ENCODE assay signal across 22 cellular contexts in genomic region chr10:131683281-131683861, GRCh38.
DNase-seq lines count a peak whose midpoint lies in the region; ATAC-seq, FAIRE-seq and TF ChIP-seq lines count a peak whose summit lies in the region.
"Had no signal": no experiment of that assay in that cellular context is flagged by ENCODE, and none has a peak within 500 bp of the region (broad histone marks: within the 10 kb centered on the region; RNA-seq: fewer than 3 reads in every experiment).

No MANE protein-coding gene starts in this region.

- H4K8ac ChIP-seq in H1 (ENCODE audit: extremely low read depth, insufficient read depth, low read length), result peak overlapping the region; percentile 26; the same call in 1 of the 2 replicates

- H2BK5ac ChIP-seq in H1 (ENCODE audit: low read depth, low read length), result no peak overlapping the region

- in situ Hi-C loops in HepG2 (cut with HindIII; ENCODE audit: extremely low pct_ligation_motif_present, low pct_unique_long_range_greater_than_20kb), result no loop called here

- H3K79me1 ChIP-seq in H1 (ENCODE audit: low read depth, low read length), result peaks cover 3% of the 10 kb centered on the region; the same call in 1 of the 2 replicates

- H3K4ac ChIP-seq in H1 (replicated peaks; ENCODE audit: insufficient read length, low read depth, low read length), result no peak overlapping the region

- H4K20me1 ChIP-seq in H1 (replicated peaks in 1 of 2; ENCODE audit: control insufficient read depth in 1 of 2, insufficient read depth in 2 of 2, low read length in 2 of 2) (peaks cover 0 to 4% of the 10 kb centered on the region in 2 experiments), HepG2 (ENCODE audit: insufficient read depth, low read length) (0 out of 2 replicates have a peak, but pooled peaks cover 2% of the 10 kb centered on the region), osteoblast (ENCODE audit: insufficient read depth, low read length) (no peaks in the 10 kb centered on the region)
- H4K20me1 ChIP-seq: BLaER1 treated with 17β-estradiol and CSF1 and Interleukin-3, amounts not matched to agents 10 nM and 100 nM had no signal

- no peaks in the 10 kb centered on the region for H3K9me3 ChIP-seq in H1 (ENCODE audit: insufficient read depth in 2 of 2, low read depth in 1 of 2, low read length in 1 of 2)
- no peaks in the 10 kb centered on the region for H3K9me3 ChIP-seq in HepG2 (ENCODE audit: low read length)
- H3K9me3 ChIP-seq in osteoblast (ENCODE audit: low read depth, low read length), result no peaks in the 10 kb centered on the region
- no peaks in the 10 kb centered on the region for H3K9me3 ChIP-seq in upper lobe of right lung
- H3K9me3 ChIP-seq in BE2C, result no peaks in the 10 kb centered on the region; the same call in 1 of the 2 replicates
- H3K9me3 ChIP-seq in esophagus muscularis mucosa, result peaks cover 0 to 3% (median 0%) of the 10 kb centered on the region in 4 donors
- H3K9me3 ChIP-seq: BLaER1 treated with 17β-estradiol and CSF1 and Interleukin-3, amounts not matched to agents 10 nM and 100 nM had no signal

- TF ChIP-seq RAD21 in H1 (IDR thresholded peaks at IDR 0.05 in 1 of 2, conservative IDR thresholded peaks at IDR 0.05 in 1 of 2; ENCODE audit: low read depth in 2 of 2, low read length in 2 of 2) (no peak), HepG2 (CRISPR knock-in tag; IDR thresholded peaks at IDR 0.05) (no peak)

- no peak overlapping the region for H3K56ac ChIP-seq in H1 (replicated peaks; ENCODE audit: insufficient read length, low read depth, low read length)

- H3K23ac ChIP-seq in H1 (ENCODE audit: insufficient read length), result no peak overlapping the region

- no peak overlapping the region for H4K91ac ChIP-seq in H1 (replicated peaks; ENCODE audit: insufficient read length, low read length)

- BruUV-seq in HepG2 (replicated peaks; lab: Mats Ljungman, UMichigan), result no TSS peak

- TF ChIP-seq POLR2A in H1 (IDR thresholded peaks at IDR 0.05; ENCODE audit: control extremely low read depth in 1 of 2, low read depth in 2 of 2, low read length in 2 of 2) (no peak), HepG2 (IDR thresholded peaks at IDR 0.05; ENCODE audit: insufficient read depth in 1 of 2, low read depth in 2 of 2, low read length in 2 of 2) (no peak), esophagus muscularis mucosa (IDR thresholded peaks at IDR 0.05; ENCODE audit: low read depth) (no peak)

- no peak overlapping the region for H4K5ac ChIP-seq in H1 (ENCODE audit: insufficient read length, low read depth, low read length)

- H2BK120ac ChIP-seq in H1 (replicated peaks; ENCODE audit: low read depth, low read length), result no peak overlapping the region

- H3K23me2 ChIP-seq in H1 (ENCODE audit: low read depth, low read length), result peaks cover 8% of the 10 kb centered on the region; the same call in 1 of the 2 replicates

- H2BK15ac ChIP-seq in H1 (ENCODE audit: low read length), result 0 out of 2 replicates have a peak overlapping the region, but pooled peaks have one; percentile 61

- H2AFZ ChIP-seq in H1 (ENCODE audit: low read length) (no peak overlapping the region), HepG2 (ENCODE audit: low read length) (no peak overlapping the region), osteoblast (ENCODE audit: low read length) (no peak overlapping the region)
- H2AFZ ChIP-seq: GM23248 had no signal

- no peak for TF ChIP-seq EP300 in H1 (IDR thresholded peaks at IDR 0.05; ENCODE audit: borderline replicate concordance in 1 of 2, low read depth in 2 of 2, low read length in 2 of 2)
- TF ChIP-seq EP300 in HepG2 (IDR thresholded peaks at IDR 0.05; ENCODE audit: low read depth in 2 of 2, low read length in 2 of 2), result no peak
- TF ChIP-seq EP300 in HepG2 (CRISPR knock-in tag; IDR thresholded peaks at IDR 0.05; ENCODE audit: borderline replicate concordance), result no peak
- TF ChIP-seq EP300 in esophagus muscularis mucosa (IDR thresholded peaks at IDR 0.05), result no peak

- H3K4me3 ChIP-seq in H1 (ENCODE audit: extremely low read depth in 1 of 4, insufficient read depth in 2 of 4, low read depth in 3 of 4, low read length in 4 of 4) (no peak overlapping the region), HepG2 (replicated peaks in 1 of 3; ENCODE audit: insufficient read depth in 1 of 3, low read depth in 2 of 3, low read length in 3 of 3) (no peak overlapping the region), osteoblast (ENCODE audit: insufficient read depth, low read length) (no peak overlapping the region), upper lobe of right lung (no peak overlapping the region), BE2C (ENCODE audit: low read depth, low read length) (no peak overlapping the region), esophagus muscularis mucosa (no peak overlapping the region)
- H3K4me3 ChIP-seq: BLaER1 treated with 17β-estradiol and CSF1 and Interleukin-3, amounts not matched to agents 10 nM and 100 nM; GM12878; GM23248 had no signal

- ATAC-seq in HepG2 (peak; percentile 37; the same call in 2 of the 3 replicates), upper lobe of right lung (no peak)
- ATAC-seq: CD8-positive, alpha-beta T cell; GM12878; HCT116 had no signal

- FAIRE-seq in H1 (lab: Jason Lieb, UNC) (no peak), HepG2 (lab: Jason Lieb, UNC) (no peak)
- FAIRE-seq: GM12878, GM19239 had no signal

- TF ChIP-seq CTCF in H1 (IDR thresholded peaks at IDR 0.05; ENCODE audit: control extremely low read depth in 1 of 3, insufficient read depth in 1 of 3, low read depth in 1 of 3, low read length in 3 of 3) (no peak), HepG2 (CRISPR knock-in tag; IDR thresholded peaks at IDR 0.05) (no peak), osteoblast (IDR thresholded peaks at IDR 0.05; ENCODE audit: extremely low read depth, low read depth, low read length) (no peak), upper lobe of right lung (IDR thresholded peaks at IDR 0.05) (no peak), BE2C (IDR thresholded peaks at IDR 0.05; ENCODE audit: low read depth, low read length) (no peak), esophagus muscularis mucosa (IDR thresholded peaks at IDR 0.05) (no peak)

- H3K9ac ChIP-seq in H1 (replicated peaks in 1 of 4; ENCODE audit: extremely low read depth in 1 of 4, low read depth in 3 of 4, low read length in 3 of 4) (no peak overlapping the region), HepG2 (ENCODE audit: insufficient read depth, low read depth, low read length) (no peak overlapping the region)
- H3K9ac ChIP-seq: BLaER1 treated with 17β-estradiol and CSF1 and Interleukin-3, amounts not matched to agents 10 nM and 100 nM; GM23248 had no signal

- 0 out of 2 replicates have a peak overlapping the region, but pooled peaks have one; percentile 50 for H2BK12ac ChIP-seq in H1 (ENCODE audit: low read depth, low read length)

- POLR2A ChIA-PET in H1 (lab: Charles Lee; ENCODE audit: partially characterized antibody) (no interaction called here), HepG2 (lab: Yijun Ruan, JAX) (no interaction called here)

- intact Hi-C loops in HepG2 (cut with micrococcal nuclease; ENCODE audit: unreplicated experiment) (no loop called here), upper lobe of right lung (cut with DNase I) (no loop called here), esophagus muscularis mucosa (cut with DNase I) (no loop called here)

- no peak overlapping the region for H2AK5ac ChIP-seq in H1 (ENCODE audit: low read depth, low read length)

- no peaks in the 10 kb centered on the region; a peak in 1 of 7 replicates for H3K27me3 ChIP-seq in H1 (replicated peaks in 1 of 4; ENCODE audit: control insufficient read depth in 3 of 4, extremely low read depth in 1 of 4, insufficient read depth in 3 of 4, low read length in 3 of 4)
- H3K27me3 ChIP-seq in HepG2 (ENCODE audit: control insufficient read depth in 1 of 2, insufficient read depth in 2 of 2, low read length in 2 of 2), result peaks cover 0 to 7% of the 10 kb centered on the region in 2 experiments; a peak in 1 of 5 replicates
- no peaks in the 10 kb centered on the region for H3K27me3 ChIP-seq in osteoblast (ENCODE audit: insufficient read depth, low read length)
- no peaks in the 10 kb centered on the region for H3K27me3 ChIP-seq in upper lobe of right lung
- H3K27me3 ChIP-seq in BE2C, result no peaks in the 10 kb centered on the region
- H3K27me3 ChIP-seq in esophagus muscularis mucosa, result peaks cover 0 to 35% (median 0%) of the 10 kb centered on the region in 4 donors
- H3K27me3 ChIP-seq: BLaER1 treated with 17β-estradiol and CSF1 and Interleukin-3, amounts not matched to agents 10 nM and 100 nM had no signal

- H3K36me3 ChIP-seq in H1 (ENCODE audit: control insufficient read depth in 2 of 4, insufficient read depth in 4 of 4, low read length in 3 of 4) (no peaks in the 10 kb centered on the region; a peak in 1 of 8 replicates), HepG2 (replicated peaks in 1 of 2; ENCODE audit: control insufficient read depth in 1 of 2, insufficient read depth in 2 of 2, low read length in 2 of 2) (no peaks in the 10 kb centered on the region), osteoblast (ENCODE audit: insufficient read depth, low read length) (no peaks in the 10 kb centered on the region), upper lobe of right lung (no peaks in the 10 kb centered on the region), BE2C (no peaks in the 10 kb centered on the region), esophagus muscularis mucosa (no peaks in the 10 kb centered on the region)
- H3K36me3 ChIP-seq: BLaER1 treated with 17β-estradiol and CSF1 and Interleukin-3, amounts not matched to agents 10 nM and 100 nM had no signal

- no peak for DNase-seq in H1 (ENCODE audit: low read depth in 1 of 2, low spot score in 2 of 2)
- DNase-seq in HepG2 (ENCODE audit: low spot score), result no peak
- DNase-seq in osteoblast (ENCODE audit: insufficient read length, low spot score, missing footprints), result peak; percentile 53
- DNase-seq in upper lobe of right lung, result peak; percentile 48
- DNase-seq in activated CD4-positive, alpha-beta T cell treated with anti-CD3 and anti-CD28 coated beads for 4 hours, result no peak
- DNase-seq in BE2C, result no peak
- no peak for DNase-seq in esophagus muscularis mucosa (ENCODE audit: extremely low spot score)
- DNase-seq in activated T-cell treated with anti-CD3 and anti-CD28 coated beads, Interleukin-2, amount 50 U/mL, for 1 hour, result no peak
- DNase-seq: 8988T; Calu3; CD8-positive, alpha-beta T cell; DMS 273 treated with DMSO at 0.1 percent for 48 hours; DMS53; DND-41; EL; GM23248; H7; HFFc6 had no signal

- 89% methylated on average over 19 of the region's 21 CpGs; no CpG with 5 or more reads in 1 of the 2 experiments for WGBS in H1 (ENCODE audit: extremely low coverage in 1 of 2, insufficient coverage in 1 of 2, insufficient read length in 1 of 2, insufficient replicate concordance in 2 of 2, low coverage in 1 of 2, low lambda C conversion rate in 2 of 2, missing lambda C conversion rate in 1 of 2), 2 experiments
- WGBS in HepG2 (ENCODE audit: low lambda C conversion rate), result 38% methylated on average over 16 of the region's 21 CpGs
- 86% methylated on average over 10 of the region's 21 CpGs for WGBS in esophagus muscularis mucosa

- H3K18ac ChIP-seq in H1 (ENCODE audit: extremely low read depth, low read length), result no peak overlapping the region

- H2BK20ac ChIP-seq in H1 (ENCODE audit: low read length), result no peak overlapping the region

- H3K27ac ChIP-seq in H1 (ENCODE audit: low read depth, low read length) (no peak overlapping the region), HepG2 (ENCODE audit: extremely low read length, insufficient read depth, low read length) (no peak overlapping the region), osteoblast (ENCODE audit: low read depth, low read length) (no peak overlapping the region), upper lobe of right lung (no peak overlapping the region), esophagus muscularis mucosa (replicated peaks in 1 of 4) (no peak overlapping the region)
- H3K27ac ChIP-seq: BLaER1 treated with 17β-estradiol and CSF1 and Interleukin-3, amounts not matched to agents 10 nM and 100 nM; GM23248 had no signal

- no peaks in the 10 kb centered on the region for H3K79me2 ChIP-seq in H1 (ENCODE audit: control insufficient read depth in 1 of 2, insufficient read depth in 2 of 2, low read length in 2 of 2)
- no peaks in the 10 kb centered on the region for H3K79me2 ChIP-seq in HepG2 (ENCODE audit: insufficient read depth, low read length)
- H3K79me2 ChIP-seq in osteoblast (ENCODE audit: insufficient read depth, low read length), result no peaks in the 10 kb centered on the region

- H3K14ac ChIP-seq in H1 (ENCODE audit: insufficient read length), result no peak overlapping the region

- H3K4me1 ChIP-seq in H1 (replicated peaks in 1 of 4; ENCODE audit: control insufficient read depth in 3 of 4, insufficient read depth in 4 of 4, low read length in 3 of 4) (peaks cover 2 to 12% (median 6%) of the 10 kb centered on the region in 4 experiments; a peak in 6 of 7 replicates), HepG2 (ENCODE audit: insufficient read depth, low read length) (no peaks in the 10 kb centered on the region), osteoblast (ENCODE audit: insufficient read depth, low read length) (no peaks in the 10 kb centered on the region), upper lobe of right lung (no peaks in the 10 kb centered on the region), BE2C (no peaks in the 10 kb centered on the region), esophagus muscularis mucosa (no peaks in the 10 kb centered on the region)

- CTCF ChIA-PET in H1 (lab: Charles Lee; ENCODE audit: partially characterized antibody), result interaction anchor here (0.8 to 1.3 kb wide), 2 partner anchors 13 to 25 kb away, joined by 3 to 4 read pairs; no protein-coding TSS in a partner anchor
- CTCF ChIA-PET in HepG2 (lab: Yijun Ruan, JAX; ENCODE audit: low intra/inter-chr PET ratio, low total read pairs), result no interaction called here

- H3K4me2 ChIP-seq in H1 (ENCODE audit: insufficient read depth in 1 of 2, low read depth in 2 of 2, low read length in 2 of 2), result no peak overlapping the region
- no peak overlapping the region for H3K4me2 ChIP-seq in HepG2 (ENCODE audit: low read depth, low read length)
- H3K4me2 ChIP-seq in osteoblast (ENCODE audit: insufficient read depth, low read length), result no peak overlapping the region
- H3K4me2 ChIP-seq: BLaER1 treated with 17β-estradiol and CSF1 and Interleukin-3, amounts not matched to agents 10 nM and 100 nM had no signal

Comparison
In these comparisons a context has a peak if more than half of its experiments do, and no peak if none do; other contexts are left out.
1. DNase-seq: peak in osteoblast (single experiment) and upper lobe of right lung (single experiment); none in H1 (0 of 2), HepG2 (single experiment), activated CD4-positive, alpha-beta T cell treated with anti-CD3 and anti-CD28 coated beads for 4 hours (0 of 2), BE2C (single experiment), esophagus muscularis mucosa (single experiment) and activated T-cell treated with anti-CD3 and anti-CD28 coated beads, Interleukin-2, amount 50 U/mL, for 1 hour (single experiment).